In the genomic region with DNA sequence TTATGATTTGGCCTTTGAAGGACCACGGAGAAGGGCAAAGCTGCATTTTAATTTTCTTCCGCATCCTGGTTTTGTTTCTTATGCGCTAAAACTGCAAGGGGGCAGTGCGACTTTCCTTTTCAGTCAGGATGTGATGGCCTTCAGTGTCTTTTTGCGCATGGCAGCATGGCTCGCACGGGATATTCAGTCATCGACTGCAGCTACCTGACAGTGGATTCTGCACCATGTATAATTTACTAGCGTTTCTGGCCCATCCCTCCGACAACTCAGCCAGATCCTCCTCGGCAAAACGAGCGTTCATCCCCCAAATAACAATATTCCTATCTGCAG, we compare ENCODE assay signal across 11 cellular contexts. TPM values are rescaled to one million over a fixed set of nuclear protein-coding genes. Genes with fewer than 3 reads are reported as not detected.
A peak's percentile ranks its signal among the peaks of the same experiment; 100 is the strongest.
DNase-seq lines count a peak whose midpoint lies in the region; ATAC-seq, FAIRE-seq and TF ChIP-seq lines count a peak whose summit lies in the region.
"Had no signal": no experiment of that assay in that cellular context is flagged by ENCODE, and none has a peak within 500 bp of the region (broad histone marks: within the 10 kb centered on the region; RNA-seq: fewer than 3 reads in every experiment).

No MANE protein-coding gene starts in this region.

- 16% methylated on average over 13 of the region's 13 CpGs for WGBS in HepG2 (ENCODE audit: low lambda C conversion rate)
- 8% methylated on average over 13 of the region's 13 CpGs for WGBS in right lobe of liver (ENCODE audit: insufficient coverage, low coverage, low lambda C conversion rate, missing lambda C conversion rate)
- 22% methylated on average over 13 of the region's 13 CpGs for WGBS in GM12878 (ENCODE audit: insufficient coverage, insufficient replicate concordance, low lambda C conversion rate, missing lambda C conversion rate)
- WGBS in small intestine, 3 donors = 12 to 22% (median 21%) methylated on average over 13 of the region's 13 CpGs

- H3K27ac ChIP-seq in HepG2 (ENCODE audit: extremely low read length, insufficient read depth, low read length) (no peak overlapping the region), right lobe of liver (no peak overlapping the region), GM12878 (ENCODE audit: control insufficient read depth, insufficient read depth) (no peak overlapping the region), small intestine (ENCODE audit: low read depth in 1 of 2, low read length in 1 of 2) (no peak overlapping the region)

- TF ChIP-seq POLR2A in HepG2 (IDR thresholded peaks at IDR 0.05; ENCODE audit: insufficient read depth in 1 of 2, low read depth in 2 of 2, low read length in 2 of 2) (no peak), right lobe of liver (IDR thresholded peaks at IDR 0.05) (no peak), GM12878 (IDR thresholded peaks at IDR 0.05; ENCODE audit: low read depth, low read length) (no peak)

- RAD21 ChIA-PET in GM12878 (lab: Charles Lee; ENCODE audit: unreplicated experiment) = no interaction called here

- H3K4me3 ChIP-seq in HepG2 (replicated peaks in 1 of 3; ENCODE audit: insufficient read depth in 1 of 3, low read depth in 2 of 3, low read length in 3 of 3) (no peak overlapping the region), right lobe of liver (no peak overlapping the region), GM12878 (peak overlapping the region; percentile 71), small intestine (ENCODE audit: low read depth in 1 of 2, low read length in 2 of 2) (no peak overlapping the region)

- no peak for DNase-seq in HepG2 (ENCODE audit: low spot score)
- DNase-seq in right lobe of liver = no peak
- no peak for DNase-seq in GM12878 (ENCODE audit: low read depth, low spot score)
- DNase-seq in memory B cell (ENCODE audit: low spot score in 2 of 2) = no peak
- DNase-seq in dedifferentiated amniotic fluid mesenchymal stem cell (ENCODE audit: extremely low spot score) = no peak
- DNase-seq in germinal center (ENCODE audit: low spot score) = no peak
- DNase-seq in NK-92 (lab: John Stamatoyannopoulos, UW; ENCODE audit: unreplicated experiment) = no peak
- DNase-seq in small intestine = no peak
- DNase-seq: activated naive CD8-positive, alpha-beta T cell treated with anti-CD3 and anti-CD28 coated beads, Interleukin-2, amount 10 ng/mL, durations not matched to agents 7 days and 5 days; DMS53 had no signal

- H3K4me1 Mint-ChIP-seq in memory B cell = no peaks in the 10 kb centered on the region

- TF ChIP-seq EP300 in HepG2 (IDR thresholded peaks at IDR 0.05; ENCODE audit: low read depth in 2 of 2, low read length in 2 of 2) = no peak
- TF ChIP-seq EP300 in HepG2 (CRISPR knock-in tag; IDR thresholded peaks at IDR 0.05; ENCODE audit: borderline replicate concordance) = no peak
- TF ChIP-seq EP300 in GM12878 (IDR thresholded peaks at IDR 0.05; ENCODE audit: borderline replicate concordance in 1 of 2, control insufficient read depth in 1 of 2, low read depth in 2 of 2, low read length in 2 of 2) = no peak

- H3K36me3 ChIP-seq in HepG2 (replicated peaks in 1 of 2; ENCODE audit: control insufficient read depth in 1 of 2, insufficient read depth in 2 of 2, low read length in 2 of 2) (no peaks in the 10 kb centered on the region), right lobe of liver (no peaks in the 10 kb centered on the region), GM12878 (ENCODE audit: control insufficient read depth in 2 of 2, insufficient read depth in 2 of 2, low read length in 1 of 2) (no peaks in the 10 kb centered on the region; a peak in 1 of 4 replicates), small intestine (ENCODE audit: control insufficient read depth in 2 of 2, insufficient read depth in 2 of 2, low read length in 2 of 2) (no peaks in the 10 kb centered on the region)

- TF ChIP-seq RAD21 in HepG2 (CRISPR knock-in tag; IDR thresholded peaks at IDR 0.05) (no peak), GM12878 (IDR thresholded peaks at IDR 0.05; ENCODE audit: insufficient read depth, low read depth, low read length) (no peak)

- no peaks in the 10 kb centered on the region for H3K79me2 ChIP-seq in HepG2 (ENCODE audit: insufficient read depth, low read length)
- peaks cover 14% of the 10 kb centered on the region for H3K79me2 ChIP-seq in GM12878 (ENCODE audit: control insufficient read depth, insufficient read depth, low read length)

- H3K27me3 ChIP-seq in HepG2 (ENCODE audit: control insufficient read depth in 1 of 2, insufficient read depth in 2 of 2, low read length in 2 of 2) (peaks cover 2 to 59% of the 10 kb centered on the region in 2 experiments; a peak in 4 of 5 replicates), right lobe of liver (peaks cover 0 to 4% of the 10 kb centered on the region in 2 donors), GM12878 (replicated peaks in 1 of 2; ENCODE audit: control insufficient read depth in 2 of 2, insufficient read depth in 2 of 2, low read length in 1 of 2) (peaks cover 2 to 12% of the 10 kb centered on the region in 2 experiments; a peak in 3 of 4 replicates), small intestine (ENCODE audit: control insufficient read depth in 2 of 2, insufficient read depth in 2 of 2, low read length in 2 of 2) (peaks cover 9 to 26% of the 10 kb centered on the region in 2 donors)

- no peaks in the 10 kb centered on the region for H3K9me3 Mint-ChIP-seq in memory B cell
- H3K9me3 Mint-ChIP-seq: activated naive CD8-positive, alpha-beta T cell treated with anti-CD3 and anti-CD28 coated beads, Interleukin-2, amount 10 ng/mL, durations not matched to agents 7 days and 5 days; T-helper 2 cell treated with Interferon-gamma antibody and Interleukin-4, amounts not matched to agents 5 μg/mL and 100 μg/mL, for 36 hours had no signal

- ATAC-seq in HepG2 (no peak), right lobe of liver (no peak), GM12878 (no peak), memory B cell (ENCODE audit: low read depth) (no peak)

- no peak overlapping the region for H3K27ac Mint-ChIP-seq in memory B cell
- H3K27ac Mint-ChIP-seq: activated naive CD8-positive, alpha-beta T cell treated with anti-CD3 and anti-CD28 coated beads, Interleukin-2, amount 10 ng/mL, durations not matched to agents 7 days and 5 days; T-helper 2 cell treated with Interferon-gamma antibody and Interleukin-4, amounts not matched to agents 5 μg/mL and 100 μg/mL, for 36 hours had no signal

- BruUV-seq in HepG2 (replicated peaks; lab: Mats Ljungman, UMichigan) (no TSS peak), GM12878 (replicated peaks; lab: Mats Ljungman, UMichigan) (no TSS peak)

- H4K20me1 ChIP-seq in HepG2 (ENCODE audit: insufficient read depth, low read length) (no peaks in the 10 kb centered on the region), GM12878 (ENCODE audit: control insufficient read depth, insufficient read depth) (no peaks in the 10 kb centered on the region)

- H3K9ac ChIP-seq in HepG2 (ENCODE audit: insufficient read depth, low read depth, low read length) = no peak overlapping the region
- peak overlapping the region; percentile 66 for H3K9ac ChIP-seq in GM12878 (ENCODE audit: control insufficient read depth, insufficient read depth, low read length)

- in situ Hi-C loops in HepG2 (cut with HindIII; ENCODE audit: extremely low pct_ligation_motif_present, low pct_unique_long_range_greater_than_20kb) (no loop called here), GM12878 (cut with MboI) (no loop called here)

- CTCF ChIA-PET in HepG2 (lab: Yijun Ruan, JAX; ENCODE audit: low intra/inter-chr PET ratio, low total read pairs) (no interaction called here), GM12878 (lab: Yijun Ruan, JAX) (no interaction called here)

- H2AFZ ChIP-seq in HepG2 (ENCODE audit: low read length) (no peak overlapping the region), GM12878 (ENCODE audit: control insufficient read depth, low read depth, low read length) (peak overlapping the region; percentile 63)

- peaks cover 10% of the 10 kb centered on the region for H3K27me3 Mint-ChIP-seq in memory B cell

- TF ChIP-seq CTCF in HepG2 (CRISPR knock-in tag; IDR thresholded peaks at IDR 0.05) = no peak
- no peak for TF ChIP-seq CTCF in right lobe of liver (IDR thresholded peaks at IDR 0.05)
- TF ChIP-seq CTCF in GM12878 (IDR thresholded peaks at IDR 0.05 in 2 of 3, conservative IDR thresholded peaks at IDR 0.05 in 1 of 3; ENCODE audit: control insufficient read depth in 2 of 3, extremely low read depth in 1 of 3, insufficient read depth in 1 of 3, low read depth in 3 of 3, low read length in 3 of 3) = no peak

- H3K4me2 ChIP-seq in HepG2 (ENCODE audit: low read depth, low read length) (no peak overlapping the region), GM12878 (ENCODE audit: control insufficient read depth, insufficient read depth) (peak overlapping the region; percentile 80)

- POLR2A ChIA-PET in HepG2 (lab: Yijun Ruan, JAX) = no interaction called here
- POLR2A ChIA-PET in GM12878 (lab: Charles Lee) = no interaction called here

- H3K4me3 Mint-ChIP-seq in memory B cell = peak overlapping the region; percentile 11
- H3K4me3 Mint-ChIP-seq: activated naive CD8-positive, alpha-beta T cell treated with anti-CD3 and anti-CD28 coated beads, Interleukin-2, amount 10 ng/mL, durations not matched to agents 7 days and 5 days; T-helper 2 cell treated with Interferon-gamma antibody and Interleukin-4, amounts not matched to agents 5 μg/mL and 100 μg/mL, for 36 hours had no signal

- no peaks in the 10 kb centered on the region for H3K4me1 ChIP-seq in HepG2 (ENCODE audit: insufficient read depth, low read length)
- no peaks in the 10 kb centered on the region for H3K4me1 ChIP-seq in right lobe of liver
- H3K4me1 ChIP-seq in GM12878 (ENCODE audit: control insufficient read depth, insufficient read depth, low read length) = peaks cover 10% of the 10 kb centered on the region
- no peaks in the 10 kb centered on the region for H3K4me1 ChIP-seq in small intestine (ENCODE audit: control insufficient read depth in 2 of 2, insufficient read depth in 1 of 2, low read depth in 1 of 2, low read length in 1 of 2)

- no peaks in the 10 kb centered on the region for H3K36me3 Mint-ChIP-seq in memory B cell

- SMC1A ChIA-PET in GM12878 (lab: Charles Lee; ENCODE audit: uncharacterized antibody, unreplicated experiment) = no interaction called here

- no peak for FAIRE-seq in HepG2 (lab: Jason Lieb, UNC)
- FAIRE-seq in GM12878 (lab: Jason Lieb, UNC) = no peak
- no peak for FAIRE-seq in small intestine (lab: Jason Lieb, UNC)

- H3K9me3 ChIP-seq in HepG2 (ENCODE audit: low read length) (no peaks in the 10 kb centered on the region), right lobe of liver (no peaks in the 10 kb centered on the region), GM12878 (replicated peaks; ENCODE audit: control insufficient read depth, insufficient read depth, low read length) (no peaks in the 10 kb centered on the region; the same call in 2 of the 3 replicates), small intestine (ENCODE audit: control insufficient read depth, low read depth) (no peaks in the 10 kb centered on the region)

- intact Hi-C loops in HepG2 (cut with micrococcal nuclease; ENCODE audit: unreplicated experiment) (no loop called here), right lobe of liver (cut with DNase I) (no loop called here), GM12878 (cut with micrococcal nuclease; ENCODE audit: unreplicated experiment) (no loop called here)

RNA-seq across cellular contexts. Expression of a gene that starts 2.2 kb away (rescaled TPM):
- total RNA-seq in HepG2 (2016; rRNA removed; fragmentation: Illumina TruSeq; extraction: Trizol) = not detected in 2 replicates
- total RNA-seq in HepG2 (2016; cell fraction: cytosol; rRNA removed; fragmentation: Illumina TruSeq; extraction: Trizol; ENCODE audit: low read depth) = not detected in 2 replicates
- not detected in 2 replicates for total RNA-seq in HepG2 (2016; cell fraction: insoluble cytoplasmic fraction; rRNA removed; fragmentation: Illumina TruSeq; extraction: Trizol)
- not detected in 2 replicates for total RNA-seq in HepG2 (2016; cell fraction: membrane; rRNA removed; fragmentation: Illumina TruSeq; extraction: Trizol)
- not detected in 2 replicates for total RNA-seq in HepG2 (2016; cell fraction: nucleus; rRNA removed; fragmentation: Illumina TruSeq; extraction: Trizol)
- polyA plus RNA-seq in HepG2 (2011; rRNA removed) = not detected in 2 replicates
- not detected in 2 replicates for polyA plus RNA-seq in HepG2 (2011; cell fraction: cytosol; rRNA removed)
- not detected in 2 replicates for polyA plus RNA-seq in HepG2 (2011; cell fraction: nucleus; rRNA removed)
- polyA plus RNA-seq in HepG2 (2012) = not detected in 2 replicates
- not detected in 2 replicates for polyA plus RNA-seq in HepG2 (2016; cell fraction: cytosol; fragmentation: Illumina TruSeq; extraction: Trizol; ENCODE audit: low read depth)
- polyA plus RNA-seq in HepG2 (2016; cell fraction: insoluble cytoplasmic fraction; fragmentation: Illumina TruSeq; extraction: Trizol; ENCODE audit: low read depth) = not detected in 2 replicates
- not detected in 2 replicates for polyA plus RNA-seq in HepG2 (2016; cell fraction: membrane; fragmentation: Illumina TruSeq; extraction: Trizol; ENCODE audit: low read depth)
- not detected in 2 replicates for polyA plus RNA-seq in HepG2 (2016; cell fraction: nucleus; fragmentation: Illumina TruSeq; extraction: Trizol; ENCODE audit: insufficient read depth, low read depth)
- not detected in 2 replicates for polyA minus RNA-seq in HepG2 (2011; rRNA and poly(A)+ RNA removed; ENCODE audit: low replicate concordance)
- not detected in 2 replicates for polyA minus RNA-seq in HepG2 (2011; cell fraction: cytosol; rRNA and poly(A)+ RNA removed)
- polyA minus RNA-seq in HepG2 (2011; cell fraction: nucleus; rRNA and poly(A)+ RNA removed) = not detected in 2 replicates
- under 1 TPM in 1 of 6 experiments, not detected in 5; 0.10 TPM for total RNA-seq in right lobe of liver
- not detected in 2 replicates for total RNA-seq in GM12878 (2013; cell fraction: nucleolus; rRNA removed)
- 0.16 and 0.56 TPM in 2 replicates for total RNA-seq in GM12878 (2014; rRNA removed)
- total RNA-seq in GM12878 (2014; rRNA removed; fragmentation: Illumina TruSeq; extraction: Trizol) = 0.41 and 0.45 TPM in 2 replicates
- 0.29 and 0.54 TPM in 2 replicates for total RNA-seq in GM12878 (2021)
- 6.2 TPM for polyA plus RNA-seq in GM12878 (2011; ENCODE audit: low read depth)
- polyA plus RNA-seq in GM12878 (2011; rRNA removed) = not detected in 2 replicates
- polyA plus RNA-seq in GM12878 (2011; cell fraction: cytosol; rRNA removed) = not detected in 2 replicates
- polyA plus RNA-seq in GM12878 (2011; cell fraction: nucleus; rRNA removed) = 0.06 TPM in 1 of 2 replicates, not detected in the other
- 6.3 and 9.8 TPM in 2 replicates for polyA plus RNA-seq in GM12878 (2012)
- polyA plus RNA-seq in GM12878 (2014; fragmentation: Illumina TruSeq; extraction: Trizol) = 0.29 and 0.54 TPM in 2 replicates
- polyA plus RNA-seq in GM12878 (2014; fragmentation: Nextera tagmentation; extraction: Ambion mirVana) = under 1 TPM; 0.49 to 0.56 TPM
- 0.40 and 0.49 TPM in 2 replicates for polyA plus RNA-seq in GM12878 (2014; rRNA removed)
- polyA plus RNA-seq in GM12878 (2016; fragmentation: Nextera tagmentation; extraction: Ambion mirVana) = under 1 TPM; 0.10 to 0.17 TPM
- polyA minus RNA-seq in GM12878 (2011; rRNA and poly(A)+ RNA removed) = not detected in 2 replicates
- polyA minus RNA-seq in GM12878 (2011; cell fraction: cytosol; rRNA and poly(A)+ RNA removed) = not detected in 2 replicates
- not detected in 2 replicates for polyA minus RNA-seq in GM12878 (2011; cell fraction: nucleus; rRNA and poly(A)+ RNA removed)
- under 1 TPM in 2 of 3 donors, not detected in 1; 0.54 TPM for polyA plus RNA-seq in small intestine
- total RNA-seq: activated naive CD8-positive, alpha-beta T cell treated with anti-CD3 and anti-CD28 coated beads, Interleukin-2, amount 10 ng/mL, durations not matched to agents 7 days and 5 days had no signal
